8 cellular contexts compared by ENCODE assay signal in the genomic region with DNA sequence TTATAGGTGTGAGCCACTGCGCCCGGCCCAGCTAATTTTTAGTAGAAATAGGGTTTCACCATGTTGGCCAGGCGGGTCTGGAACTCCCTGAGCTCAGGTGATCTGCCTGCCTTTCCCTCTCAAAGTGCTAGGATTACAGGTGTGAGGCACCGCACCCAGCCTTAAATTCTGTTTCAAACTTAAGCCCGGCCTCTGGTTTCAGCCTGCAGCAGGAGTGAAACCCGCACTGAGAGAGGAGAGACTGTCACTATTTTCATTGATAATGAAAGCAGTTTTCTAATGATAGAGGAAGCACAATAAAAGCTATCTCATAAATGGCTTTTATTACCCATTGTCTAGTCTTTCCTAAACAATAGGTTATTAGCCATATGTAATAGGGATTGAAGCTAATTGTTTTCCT.
"Had no signal": no experiment of that assay in that cellular context is flagged by ENCODE, and none has a peak within 500 bp of the region (broad histone marks: within the 10 kb centered on the region; RNA-seq: fewer than 3 reads in every experiment).

No MANE protein-coding gene starts in this region.

- H3K4me3 ChIP-seq: GM12878 had no signal

- FAIRE-seq: G401.6, GM12878, GM12891, GM12892, GM18507, GM19239 had no signal

- ATAC-seq: GM12878 had no signal

- DNase-seq: GDM1, GF-D8 had no signal
